ENCODE assay signal across 7 cellular contexts in the genomic region with DNA sequence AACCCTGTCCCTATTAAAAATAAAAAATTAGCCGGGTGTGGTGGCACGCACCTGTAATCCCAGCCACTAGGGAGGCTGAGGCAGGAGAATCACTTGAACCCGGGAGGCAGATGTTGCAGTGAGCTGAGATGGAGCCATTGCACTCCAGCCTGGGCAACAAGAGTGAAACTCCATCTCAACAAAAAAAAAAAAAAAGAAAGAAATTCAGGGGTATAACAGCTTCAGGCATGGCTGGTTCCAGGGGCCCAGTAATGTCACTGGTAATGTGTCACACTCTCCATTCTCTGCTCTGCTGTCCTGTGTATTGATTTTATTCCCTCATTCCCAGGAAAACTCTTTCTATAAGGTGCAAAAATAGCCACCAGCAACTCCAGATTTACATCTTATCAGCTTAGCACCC.
A peak's percentile ranks its signal among the peaks of the same experiment; 100 is the strongest.
DNase-seq lines count a peak whose midpoint lies in the region; ATAC-seq, FAIRE-seq and TF ChIP-seq lines count a peak whose summit lies in the region.
"Not testable (repeated sequence)": the region's sequence is repeated elsewhere in the genome, so short reads cannot be mapped to it uniquely, and the experiment has no call there.

No MANE protein-coding gene starts in this region.

- TF ChIP-seq RAD21 in IMR-90 (IDR thresholded peaks at IDR 0.05; ENCODE audit: low read length); HepG2 (CRISPR knock-in tag; IDR thresholded peaks at IDR 0.05): not testable (repeated sequence)

- BruUV-seq in IMR-90 (replicated peaks; lab: Mats Ljungman, UMichigan); HepG2 (replicated peaks; lab: Mats Ljungman, UMichigan): not testable (repeated sequence)

- dilution Hi-C loops in IMR-90 (cut with HindIII; ENCODE audit: low sequenced_read_pairs, unreplicated experiment), result not testable (repeated sequence)

- not testable (repeated sequence) for H3K9ac ChIP-seq in IMR-90 (ENCODE audit: low read depth, low read length); HepG2 (ENCODE audit: insufficient read depth, low read depth, low read length)

- not testable (repeated sequence) for H3K36me3 ChIP-seq in IMR-90 (ENCODE audit: control insufficient read depth, insufficient read depth, low read length); gastroesophageal sphincter; HepG2 (replicated peaks in 1 of 2; ENCODE audit: control insufficient read depth in 1 of 2, insufficient read depth in 2 of 2, low read length in 2 of 2); osteoblast (ENCODE audit: insufficient read depth, low read length); gastrocnemius medialis; tibial artery

- not testable (repeated sequence) for TF ChIP-seq EP300 in gastroesophageal sphincter (IDR thresholded peaks at IDR 0.05); HepG2 (IDR thresholded peaks at IDR 0.05; ENCODE audit: low read depth in 2 of 2, low read length in 2 of 2); HepG2 (CRISPR knock-in tag; IDR thresholded peaks at IDR 0.05; ENCODE audit: borderline replicate concordance)

- not testable (repeated sequence) for H2AFZ ChIP-seq in IMR-90 (replicated peaks; ENCODE audit: low read length, poor library complexity); HepG2 (ENCODE audit: low read length); osteoblast (ENCODE audit: low read length)

- H3K4me3 ChIP-seq in IMR-90 (ENCODE audit: insufficient read depth, low read depth, low read length); gastroesophageal sphincter; HepG2 (replicated peaks in 1 of 3; ENCODE audit: insufficient read depth in 1 of 3, low read depth in 2 of 3, low read length in 3 of 3); osteoblast (ENCODE audit: insufficient read depth, low read length); gastrocnemius medialis; tibial artery: not testable (repeated sequence)

- not testable (repeated sequence) for DNase-seq in IMR-90; chondrocyte (ENCODE audit: low spot score); HepG2 (ENCODE audit: low spot score); osteoblast (ENCODE audit: insufficient read length, low spot score, missing footprints); gastrocnemius medialis; tibial artery

- peak overlapping the region; percentile 97 for H3K27ac Mint-ChIP-seq in chondrocyte (ENCODE audit: unreplicated experiment)

- H3K36me3 Mint-ChIP-seq in chondrocyte (ENCODE audit: low read depth), result not testable (repeated sequence)

- not testable (repeated sequence) for H3K56ac ChIP-seq in IMR-90 (ENCODE audit: extremely low read depth, insufficient read depth, low read length)

- H3K4me1 ChIP-seq in IMR-90 (ENCODE audit: control insufficient read depth, insufficient read depth, low read length) (peaks cover 30% of the 10 kb centered on the region), gastroesophageal sphincter (peaks cover 9 to 83% (median 38%) of the 10 kb centered on the region in 3 donors), HepG2 (ENCODE audit: insufficient read depth, low read length) (peaks cover 77% of the 10 kb centered on the region), osteoblast (ENCODE audit: insufficient read depth, low read length) (peaks cover 26% of the 10 kb centered on the region), gastrocnemius medialis (peaks cover 27 to 51% of the 10 kb centered on the region in 2 donors), tibial artery (peaks cover 4 to 69% (median 53%) of the 10 kb centered on the region in 4 donors)

- H3K9me3 ChIP-seq in IMR-90 (ENCODE audit: control insufficient read depth, insufficient read depth, low read length); gastroesophageal sphincter; HepG2 (ENCODE audit: low read length); osteoblast (ENCODE audit: low read depth, low read length); gastrocnemius medialis; tibial artery: not testable (repeated sequence)

- peak overlapping the region; percentile 93 for H4K91ac ChIP-seq in IMR-90 (ENCODE audit: insufficient read depth, low read depth, low read length)

- peak overlapping the region; percentile 66; the same call in 1 of the 2 replicates for H3K18ac ChIP-seq in IMR-90 (ENCODE audit: low read depth, low read length)

- peak overlapping the region; percentile 50 for H2BK5ac ChIP-seq in IMR-90 (ENCODE audit: low read depth, low read length, poor library complexity, severe bottlenecking)

- no CpG with 5 or more reads among the region's 3 CpGs for WGBS in IMR-90 (ENCODE audit: extremely low coverage in 2 of 2, insufficient read length in 1 of 2), 2 experiments
- WGBS in gastroesophageal sphincter (ENCODE audit: low coverage in 1 of 2), 2 donors, result 89 to 100% methylated on average over 3 of the region's 3 CpGs
- 98% methylated on average over 3 of the region's 3 CpGs for whole genome bisulfite sequencing in HepG2 (ENCODE audit: low lambda C conversion rate)

- not testable (repeated sequence) for H3K9me3 Mint-ChIP-seq in chondrocyte (ENCODE audit: low read depth)

- peak overlapping the region; percentile 94 for H2BK20ac ChIP-seq in IMR-90 (ENCODE audit: low read depth, low read length)

- H2BK120ac ChIP-seq in IMR-90 (ENCODE audit: low read depth, low read length), result peak overlapping the region; percentile 94

- TF ChIP-seq CTCF in IMR-90 (conservative IDR thresholded peaks at IDR 0.05; ENCODE audit: low read depth, low read length); chondrocyte (IDR thresholded peaks at IDR 0.05); gastroesophageal sphincter (IDR thresholded peaks at IDR 0.05); HepG2 (CRISPR knock-in tag; IDR thresholded peaks at IDR 0.05); osteoblast (IDR thresholded peaks at IDR 0.05; ENCODE audit: extremely low read depth, low read depth, low read length); gastrocnemius medialis (IDR thresholded peaks at IDR 0.05 in 4 of 5, conservative IDR thresholded peaks at IDR 0.05 in 1 of 5); tibial artery (IDR thresholded peaks at IDR 0.05): not testable (repeated sequence)

- H3K23ac ChIP-seq in IMR-90 (ENCODE audit: low read depth, low read length), result not testable (repeated sequence)

- CTCF ChIA-PET in IMR-90 (lab: Yijun Ruan, JAX), result interaction anchor here (1.2 to 2.4 kb wide), 2 partner anchors 13 to 105 kb away, joined by 3 to 9 read pairs; partner anchors contain the start of gene CSNK1A1
- CTCF ChIA-PET in HepG2 (lab: Yijun Ruan, JAX; ENCODE audit: low intra/inter-chr PET ratio, low total read pairs), result not testable (repeated sequence)

- H3K4me2 ChIP-seq in IMR-90 (ENCODE audit: low read depth, low read length); HepG2 (ENCODE audit: low read depth, low read length); osteoblast (ENCODE audit: insufficient read depth, low read length): not testable (repeated sequence)

- H2AK9ac ChIP-seq in IMR-90 (replicated peaks; ENCODE audit: low read depth, low read length, poor library complexity), result not testable (repeated sequence)

- H3K9me1 ChIP-seq in IMR-90 (ENCODE audit: insufficient read depth, low read length), result peaks cover 29% of the 10 kb centered on the region

- H3K14ac ChIP-seq in IMR-90 (replicated peaks; ENCODE audit: low read depth, low read length), result not testable (repeated sequence)

- POLR2A ChIA-PET in IMR-90 (lab: Charles Lee; ENCODE audit: unreplicated experiment), result interaction anchor here (1.3 to 1.6 kb wide), 2 partner anchors 105 to 116 kb away, joined by 4 to 11 read pairs; partner anchors contain the start of gene CSNK1A1
- POLR2A ChIA-PET in HepG2 (lab: Yijun Ruan, JAX), result interaction anchor here (1.6 to 2.3 kb wide), 4 partner anchors 36 to 105 kb away, joined by 3 to 12 read pairs (median 8); partner anchors contain the start of gene CSNK1A1

- not testable (repeated sequence) for H4K5ac ChIP-seq in IMR-90 (ENCODE audit: low read depth, low read length)

- intact Hi-C loops in IMR-90 (cut with micrococcal nuclease); HepG2 (cut with micrococcal nuclease; ENCODE audit: unreplicated experiment); gastrocnemius medialis (cut with DNase I; ENCODE audit: low total_unique reads); tibial artery (cut with DNase I; ENCODE audit: low total_unique reads): not testable (repeated sequence)

- FAIRE-seq in HepG2 (lab: Jason Lieb, UNC), result not testable (repeated sequence)

- TF ChIP-seq POLR2A in IMR-90 (IDR thresholded peaks at IDR 0.05; ENCODE audit: low read depth, low read length); gastroesophageal sphincter (IDR thresholded peaks at IDR 0.05); HepG2 (IDR thresholded peaks at IDR 0.05; ENCODE audit: insufficient read depth in 1 of 2, low read depth in 2 of 2, low read length in 2 of 2); gastrocnemius medialis (IDR thresholded peaks at IDR 0.05): not testable (repeated sequence)

- not testable (repeated sequence) for H4K20me1 ChIP-seq in IMR-90 (ENCODE audit: insufficient read depth, low read length); HepG2 (ENCODE audit: insufficient read depth, low read length); osteoblast (ENCODE audit: insufficient read depth, low read length)

- peak overlapping the region; percentile 38 for H3K4ac ChIP-seq in IMR-90 (ENCODE audit: low read depth, low read length)

- peak overlapping the region; percentile 85; the same call in 2 of the 3 replicates for H2BK15ac ChIP-seq in IMR-90 (ENCODE audit: low read depth, low read length)

- H3K27ac ChIP-seq in IMR-90 (ENCODE audit: insufficient read depth, low read length); HepG2 (ENCODE audit: extremely low read length, insufficient read depth, low read length): not testable (repeated sequence)
- peak overlapping the region; percentile 74 to 92 (median 81) for H3K27ac ChIP-seq in gastroesophageal sphincter
- peak overlapping the region; percentile 93 for H3K27ac ChIP-seq in osteoblast (ENCODE audit: low read depth, low read length)
- peak overlapping the region; percentile 41 to 98 (median 83) for H3K27ac ChIP-seq in gastrocnemius medialis
- H3K27ac ChIP-seq in tibial artery, result peak overlapping the region; percentile 67 to 74

- ATAC-seq in IMR-90 (ENCODE audit: low read depth); gastroesophageal sphincter; HepG2; gastrocnemius medialis: not testable (repeated sequence)

- H4K8ac ChIP-seq in IMR-90 (ENCODE audit: low read depth in 2 of 2, low read length in 2 of 2), result peak overlapping the region; percentile 45 to 51; a peak in 1 of 4 replicates

- not testable (repeated sequence) for H3K27me3 ChIP-seq in IMR-90 (ENCODE audit: control insufficient read depth, insufficient read depth, low read length); gastroesophageal sphincter; HepG2 (ENCODE audit: control insufficient read depth in 1 of 2, insufficient read depth in 2 of 2, low read length in 2 of 2); osteoblast (ENCODE audit: insufficient read depth, low read length); gastrocnemius medialis; tibial artery

- H3K4me1 Mint-ChIP-seq in chondrocyte (ENCODE audit: low read depth), result peaks cover 71% of the 10 kb centered on the region

- peak overlapping the region; percentile 35; the same call in 1 of the 2 replicates for H2AK5ac ChIP-seq in IMR-90 (ENCODE audit: low read depth, low read length)

- H3K27me3 Mint-ChIP-seq in chondrocyte (ENCODE audit: low read depth), result not testable (repeated sequence)

- H3K4me3 Mint-ChIP-seq in chondrocyte (ENCODE audit: unreplicated experiment), result not testable (repeated sequence)

- not testable (repeated sequence) for H3K79me2 ChIP-seq in HepG2 (ENCODE audit: insufficient read depth, low read length); osteoblast (ENCODE audit: insufficient read depth, low read length)

- in situ Hi-C loops in IMR-90 (cut with MboI; ENCODE audit: low sequenced_read_pairs), result loop anchor here (5.0 kb wide), 1 partner anchor 41 kb away; no protein-coding TSS in a partner anchor
- in situ Hi-C loops in HepG2 (cut with HindIII; ENCODE audit: extremely low pct_ligation_motif_present, low pct_unique_long_range_greater_than_20kb); gastrocnemius medialis (cut with MboI; ENCODE audit: low sequenced_read_pairs in 4 of 4): not testable (repeated sequence)

- peaks cover 8 to 51% of the 10 kb centered on the region in 2 experiments; a peak in 3 of 4 replicates for H3K79me1 ChIP-seq in IMR-90 (ENCODE audit: low read depth in 1 of 2, low read length in 2 of 2)
